Comparison of ENCODE assay signal across 16 cellular contexts in genomic region chr15:74259324-74259712, GRCh38. TPM values are rescaled to one million over a fixed set of nuclear protein-coding genes. Genes with fewer than 3 reads are reported as not detected.
DNase-seq lines count a peak whose midpoint lies in the region; TF ChIP-seq lines count a peak whose summit lies in the region.
"Had no signal": no experiment of that assay in that cellular context is flagged by ENCODE, and none has a peak within 500 bp of the region (broad histone marks: within the 10 kb centered on the region; RNA-seq: fewer than 3 reads in every experiment).

No MANE protein-coding gene starts in this region.

- H3K4me3 ChIP-seq in Karpas-422 (ENCODE audit: low read length) (peak overlapping the region; percentile 28; the same call in 1 of the 2 replicates), neural cell (ENCODE audit: low read length) (no peak overlapping the region)
- H3K4me3 ChIP-seq: BLaER1 treated with 17β-estradiol and CSF1 and Interleukin-3, amounts not matched to agents 10 nM and 100 nM had no signal

- no peaks in the 10 kb centered on the region for H3K79me2 ChIP-seq in Karpas-422 (ENCODE audit: low read length)
- no peaks in the 10 kb centered on the region for H3K79me2 ChIP-seq in neural cell (replicated peaks; ENCODE audit: insufficient read depth, low read length)

- peaks cover 4% of the 10 kb centered on the region for H3F3A ChIP-seq in neural cell (ENCODE audit: insufficient read depth, low read length, poor library complexity, severe bottlenecking)

- H4K20me1 ChIP-seq in Karpas-422 (ENCODE audit: insufficient read depth, low read depth, low read length) (no peaks in the 10 kb centered on the region), neural cell (ENCODE audit: insufficient read depth) (no peaks in the 10 kb centered on the region)

- no peaks in the 10 kb centered on the region for H3K27me3 ChIP-seq in Karpas-422 (ENCODE audit: low read length)
- H3K27me3 ChIP-seq in neural cell (ENCODE audit: insufficient read depth, low read depth, low read length), result no peaks in the 10 kb centered on the region
- H3K27me3 ChIP-seq: BLaER1 treated with 17β-estradiol and CSF1 and Interleukin-3, amounts not matched to agents 10 nM and 100 nM had no signal

- H3K9ac ChIP-seq in Karpas-422 (ENCODE audit: low read length), result peak overlapping the region; percentile 34; the same call in 1 of the 2 replicates
- peak overlapping the region; percentile 32 for H3K9ac ChIP-seq in neural cell (ENCODE audit: low read length)
- H3K9ac ChIP-seq: BLaER1 treated with 17β-estradiol and CSF1 and Interleukin-3, amounts not matched to agents 10 nM and 100 nM had no signal

- H3K36me3 ChIP-seq in Karpas-422 (ENCODE audit: insufficient read depth, low read length), result no peaks in the 10 kb centered on the region
- no peaks in the 10 kb centered on the region for H3K36me3 ChIP-seq in neural cell (ENCODE audit: insufficient read depth, low read length)
- H3K36me3 ChIP-seq: BLaER1 treated with 17β-estradiol and CSF1 and Interleukin-3, amounts not matched to agents 10 nM and 100 nM had no signal

- TF ChIP-seq CTCF in neural cell (IDR thresholded peaks at IDR 0.05; ENCODE audit: poor library complexity, severe bottlenecking), result no peak

- H3K4me1 ChIP-seq in Karpas-422 (ENCODE audit: low read length), result peaks cover 36% of the 10 kb centered on the region

- H2AFZ ChIP-seq in Karpas-422 (ENCODE audit: low read length) (no peak overlapping the region), neural cell (ENCODE audit: low read depth, low read length) (no peak overlapping the region)

- H3K9me2 ChIP-seq in Karpas-422 (replicated peaks; ENCODE audit: insufficient read depth, low read length), result no peaks in the 10 kb centered on the region
- no peaks in the 10 kb centered on the region for H3K9me2 ChIP-seq in neural cell (ENCODE audit: insufficient read depth, low read length)

- DNase-seq in NCI-H1092 treated with DMSO at 0.1 percent for 48 hours (lab: John Stamatoyannopoulos, UW), result peak; percentile 43
- no peak for DNase-seq in NCI-H1092 (lab: John Stamatoyannopoulos, UW)
- no peak for DNase-seq in Karpas-422
- peak; percentile 80 for DNase-seq in NCI-H2171 (lab: John Stamatoyannopoulos, UW)
- no peak for DNase-seq in HPDE6-E6E7 (ENCODE audit: extremely low spot score)
- no peak for DNase-seq in SKM-1 treated with dmso at 0.1 percent for 144 hours (lab: John Stamatoyannopoulos, UW; ENCODE audit: unreplicated experiment)
- no peak for DNase-seq in D341Med (ENCODE audit: low spot score)
- DNase-seq: 8988T, DMS153, H9, IMR-90, NCI-H510A, PC-3, T-helper 1 cell had no signal

- H3K9me3 ChIP-seq in Karpas-422 (ENCODE audit: low read length), result no peaks in the 10 kb centered on the region
- H3K9me3 ChIP-seq in neural cell (ENCODE audit: low read length), result no peaks in the 10 kb centered on the region
- H3K9me3 ChIP-seq: BLaER1 treated with 17β-estradiol and CSF1 and Interleukin-3, amounts not matched to agents 10 nM and 100 nM had no signal

- no peak overlapping the region for H3K27ac ChIP-seq in Karpas-422 (ENCODE audit: low read length)
- H3K27ac ChIP-seq in neural cell (ENCODE audit: low read length), result peak overlapping the region; percentile 54
- H3K27ac ChIP-seq: BLaER1 treated with 17β-estradiol and CSF1 and Interleukin-3, amounts not matched to agents 10 nM and 100 nM had no signal

- H3K4me2 ChIP-seq in Karpas-422 (ENCODE audit: low read depth, low read length, poor library complexity, severe bottlenecking) (peak overlapping the region; percentile 49), neural cell (ENCODE audit: low read length) (no peak overlapping the region)
- H3K4me2 ChIP-seq: BLaER1 treated with 17β-estradiol and CSF1 and Interleukin-3, amounts not matched to agents 10 nM and 100 nM had no signal

- no peak for TF ChIP-seq RAD21 in neural cell (conservative IDR thresholded peaks at IDR 0.05)

- TF ChIP-seq EP300 in neural cell (conservative IDR thresholded peaks at IDR 0.05; ENCODE audit: poor library complexity, severe bottlenecking), result no peak

TF ChIP-seq in neural cell, 6 proteins besides CTCF, POLR2A, EP300 and RAD21:
- no peak for TF ChIP-seq REST (IDR thresholded peaks at IDR 0.05; ENCODE audit: borderline replicate concordance)
- TF ChIP-seq SMC3 (conservative IDR thresholded peaks at IDR 0.05; ENCODE audit: poor library complexity), result no peak
TF ChIP-seq in neural cell: peak in this region for 0.

RNA-seq across cellular contexts. Expression of gene CCDC33, which starts 23.2 kb away (rescaled TPM):
- not detected in 2 replicates for total RNA-seq in Karpas-422 (2014; rRNA removed; shearing (Covaris generic); ENCODE audit: low replicate concordance)
- polyA plus RNA-seq in neural cell, result 1.4 TPM in 2 replicates
- 0.73 and 1.3 TPM in 2 replicates for polyA minus RNA-seq in neural cell
- total RNA-seq: IMR-90 had no signal
- polyA plus RNA-seq: IMR-90 had no signal

RNA-seq across cellular contexts. Expression of gene STRA6, which starts 56.7 kb away (rescaled TPM):
- total RNA-seq in Karpas-422 (2014; rRNA removed; shearing (Covaris generic); ENCODE audit: low replicate concordance), result 0.18 TPM in 1 of 2 replicates, not detected in the other
- polyA plus RNA-seq in neural cell, result 4.4 and 11.9 TPM in 2 replicates
- 8.5 and 9.6 TPM in 2 replicates for polyA minus RNA-seq in neural cell
- total RNA-seq: IMR-90 had no signal

Comparison
In these comparisons a context has a peak if more than half of its experiments do, and no peak if none do; other contexts are left out.
1. DNase-seq: peak in NCI-H1092 treated with DMSO at 0.1 percent for 48 hours (single experiment) and NCI-H2171 (single experiment); none in NCI-H1092 (single experiment), Karpas-422 (single experiment), HPDE6-E6E7 (single experiment), SKM-1 treated with dmso at 0.1 percent for 144 hours (single experiment) and D341Med (single experiment).